In genomic region chr3:8964436-8965370, GRCh38 we compare ENCODE assay signal across 9 cellular contexts. TPM values are rescaled to one million over a fixed set of nuclear protein-coding genes. Genes with fewer than 3 reads are reported as not detected.
A peak's percentile ranks its signal among the peaks of the same experiment; 100 is the strongest.
DNase-seq lines count a peak whose midpoint lies in the region; ATAC-seq, FAIRE-seq and TF ChIP-seq lines count a peak whose summit lies in the region.
"Had no signal": no experiment of that assay in that cellular context is flagged by ENCODE, and none has a peak within 500 bp of the region (broad histone marks: within the 10 kb centered on the region; RNA-seq: fewer than 3 reads in every experiment).

No MANE protein-coding gene starts in this region.

- ATAC-seq in HG02840 (IDR thresholded peaks at IDR 0.05; ENCODE audit: low FRiP score, unreplicated experiment): no peak

- dilution Hi-C loops in keratinocyte (cut with MboI; ENCODE audit: extremely low pct_ligation_motif_present, low sequenced_read_pairs): no loop called here

- no peaks in the 10 kb centered on the region for H4K20me1 ChIP-seq in keratinocyte (ENCODE audit: control insufficient read depth, extremely low read depth, insufficient read depth, low read length)

- H3K9me1 ChIP-seq in keratinocyte (ENCODE audit: control insufficient read depth, extremely low read depth, insufficient read depth, low read length): no peaks in the 10 kb centered on the region

- peaks cover 34% of the 10 kb centered on the region for H3K79me2 ChIP-seq in keratinocyte (ENCODE audit: control insufficient read depth, insufficient read depth, low read length)

- POLR2A ChIA-PET in A673 (lab: Charles Lee; ENCODE audit: low non-redundant PET): no interaction called here

- H3K36me3 ChIP-seq in A673 (ENCODE audit: insufficient read depth, low read length, poor library complexity, severe bottlenecking) (no peaks in the 10 kb centered on the region), keratinocyte (ENCODE audit: control insufficient read depth in 2 of 2, extremely low read depth in 1 of 2, insufficient read depth in 2 of 2, low read length in 2 of 2) (peaks cover 0 to 2% of the 10 kb centered on the region in 2 experiments)
- H3K36me3 ChIP-seq: uterus had no signal

- peak overlapping the region; percentile 79 for H2AFZ ChIP-seq in keratinocyte (ENCODE audit: control insufficient read depth, low read length)

- H3K4me3 ChIP-seq in A673 (ENCODE audit: low read depth, low read length, poor library complexity, severe bottlenecking): no peak overlapping the region
- no peak overlapping the region for H3K4me3 ChIP-seq in HFF-Myc (replicated peaks; ENCODE audit: low read depth, low read length)
- H3K4me3 ChIP-seq in keratinocyte (ENCODE audit: control insufficient read depth in 2 of 3, extremely low read depth in 1 of 3, insufficient read depth in 2 of 3, low read depth in 1 of 3, low read length in 3 of 3): peak overlapping the region in 2 of 3 experiments; percentile 12 to 35

- DNase-seq in A673 (ENCODE audit: low spot score): peak; percentile 50
- DNase-seq in HFF-Myc (ENCODE audit: extremely low read depth, low read depth): peak; percentile 47
- peak; percentile 65 for DNase-seq in amniotic epithelial cell (ENCODE audit: low read depth)
- peak; percentile 66 for DNase-seq in keratinocyte (ENCODE audit: low read depth, low spot score)
- DNase-seq in NCI-H128 (lab: John Stamatoyannopoulos, UW; ENCODE audit: unreplicated experiment): no peak
- DNase-seq in NCI-H2171 (lab: John Stamatoyannopoulos, UW): no peak
- DNase-seq in activated effector memory CD4-positive, alpha-beta T cell treated with Interleukin-2 at 50 U/mL for 16 hours: no peak
- DNase-seq: uterus had no signal

- H3K27ac ChIP-seq in A673 (ENCODE audit: low read depth, low read length, poor library complexity, severe bottlenecking) (no peak overlapping the region), keratinocyte (ENCODE audit: control insufficient read depth, insufficient read depth, low read length) (peak overlapping the region; percentile 81)

- peak; percentile 88 for FAIRE-seq in keratinocyte (lab: Jason Lieb, UNC)

- peak overlapping the region; percentile 95 for H3K4me2 ChIP-seq in keratinocyte (ENCODE audit: control insufficient read depth, extremely low read depth, insufficient read depth, low read depth, low read length)

- no TSS peak for BruUV-seq in A673 (replicated peaks; lab: Mats Ljungman, UMichigan)

- H3K9me3 ChIP-seq in A673 (ENCODE audit: low read depth, low read length, poor library complexity, severe bottlenecking) (no peaks in the 10 kb centered on the region), keratinocyte (ENCODE audit: control insufficient read depth, low read depth, low read length) (no peaks in the 10 kb centered on the region)
- H3K9me3 ChIP-seq: uterus had no signal

- no peak for TF ChIP-seq CTCF in A673 (conservative IDR thresholded peaks at IDR 0.05; ENCODE audit: low read depth, low read length)
- no peak for TF ChIP-seq CTCF in HFF-Myc (IDR thresholded peaks at IDR 0.05; ENCODE audit: low read depth, low read length, missing control alignments)
- TF ChIP-seq CTCF in keratinocyte (optimal IDR thresholded peaks at IDR 0.05 in 1 of 3, IDR thresholded peaks at IDR 0.05 in 1 of 3, conservative IDR thresholded peaks at IDR 0.05 in 1 of 3; ENCODE audit: extremely low read depth in 1 of 3, insufficient read depth in 2 of 3, low read length in 3 of 3): no peak

- intact Hi-C loops in A673 (cut with micrococcal nuclease; ENCODE audit: unreplicated experiment): no loop called here

- peaks cover 17% of the 10 kb centered on the region for H3K4me1 ChIP-seq in A673 (ENCODE audit: insufficient read depth, low read length, poor library complexity, severe bottlenecking)
- H3K4me1 ChIP-seq in keratinocyte (ENCODE audit: control insufficient read depth, extremely low read depth, insufficient read depth, low read length): peaks cover 35% of the 10 kb centered on the region
- H3K4me1 ChIP-seq: uterus had no signal

- CTCF ChIA-PET in A673 (lab: Charles Lee): interaction anchor here (0.7 kb wide), 1 partner anchor 104 kb away, joined by 3 read pairs; no protein-coding TSS in a partner anchor

- H3K27me3 ChIP-seq in A673 (replicated peaks; ENCODE audit: insufficient read depth, low read depth, low read length, poor library complexity) (no peaks in the 10 kb centered on the region), keratinocyte (ENCODE audit: control insufficient read depth, extremely low read depth, insufficient read depth, low read length) (no peaks in the 10 kb centered on the region)
- H3K27me3 ChIP-seq: uterus had no signal

- peak overlapping the region; percentile 31 for H3K9ac ChIP-seq in keratinocyte (ENCODE audit: control insufficient read depth, extremely low read depth, insufficient read depth, low read length)

RNA-seq across cellular contexts. Expression of gene RAD18, which starts 1.4 kb away (rescaled TPM):
- total RNA-seq in A673 (2021): 39.1 and 42.5 TPM in 2 replicates
- 7.6 to 16.0 TPM (median 13.8 TPM) in 3 replicates for polyA plus RNA-seq in keratinocyte
- 5.8 TPM for polyA plus RNA-seq in keratinocyte (2011; ENCODE audit: low read depth)
- 7.5 and 13.2 TPM in 2 replicates for polyA plus RNA-seq in keratinocyte (2011; cell fraction: cytosol; rRNA removed)
- polyA plus RNA-seq in keratinocyte (2011; cell fraction: nucleus; rRNA removed): 12.1 and 13.4 TPM in 2 replicates
- 4.0 and 9.5 TPM in 2 replicates for polyA plus RNA-seq in keratinocyte (2012; ENCODE audit: low replicate concordance)
- 4.5 to 17.7 TPM (median 6.5 TPM) in 3 replicates for polyA minus RNA-seq in keratinocyte
- polyA minus RNA-seq in keratinocyte (2011; cell fraction: cytosol; rRNA and poly(A)+ RNA removed): 8.1 TPM
- polyA minus RNA-seq in keratinocyte (2011; cell fraction: nucleus; rRNA and poly(A)+ RNA removed): 13.5 and 17.5 TPM in 2 replicates

Comparison
In these comparisons a context has a peak if more than half of its experiments do, and no peak if none do; other contexts are left out.
1. DNase-seq: peak in A673 (single experiment), HFF-Myc (single experiment), amniotic epithelial cell (single experiment) and keratinocyte (single experiment); none in NCI-H128 (single experiment), NCI-H2171 (single experiment) and activated effector memory CD4-positive, alpha-beta T cell treated with Interleukin-2 at 50 U/mL for 16 hours (single experiment).
2. H3K4me3 ChIP-seq: peak in keratinocyte (2 of 3); none in A673 (single experiment) and HFF-Myc (single experiment).